In genomic region chr15:100332231-100332630, GRCh38 we compare ENCODE assay signal across 26 cellular contexts. TPM values are rescaled to one million over a fixed set of nuclear protein-coding genes. Genes with fewer than 3 reads are reported as not detected.
"Had no signal": no experiment of that assay in that cellular context is flagged by ENCODE, and none has a peak within 500 bp of the region (broad histone marks: within the 10 kb centered on the region; RNA-seq: fewer than 3 reads in every experiment).

No MANE protein-coding gene starts in this region.

- H3K4me1 Mint-ChIP-seq: stimulated activated naive B cell treated with anti-CD40 and anti-IgM and Interleukin-4, amounts not matched to agents 10 μg/mL and 1 μg/mL and 100 μg/mL, for 72 hours had no signal

- H3K4me3 Mint-ChIP-seq: dendritic cell treated with granulocyte-macrophage colony-stimulating factor and Interleukin-4, amounts not matched to agents 40 ng/mL and 50 ng/mL, for 4 days; mesothelial cell of epicardium; stimulated activated naive B cell treated with anti-CD40 and anti-IgM and Interleukin-4, amounts not matched to agents 10 μg/mL and 1 μg/mL and 100 μg/mL, for 72 hours; stimulated activated naive CD8-positive, alpha-beta T cell treated with anti-CD3 and anti-CD28 coated beads, Interleukin-15, Interleukin-2, amounts not matched to agents 100 ng/mL and 50 ng/mL, for 24 hours had no signal

- DNase-seq: effector memory CD4-positive, alpha-beta T cell; esophagus squamous epithelium; foreskin melanocyte; glutamatergic neuron; heart right ventricle; hippocampal formation; left cardiac atrium; left lung; mesenchymal stem cell; naive thymus-derived CD4-positive, alpha-beta T cell; occipital lobe; pancreas; retina; right lobe of liver; small intestine; stimulated activated CD4-positive, alpha-beta T cell treated with anti-CD3 and anti-CD28 coated beads, Interleukin-15, amount 100 ng/mL, for 24 hours; stimulated activated CD4-positive, alpha-beta T cell treated with anti-CD3 and anti-CD28 coated beads, Interleukin-2, amount 100 ng/mL, for 48 hours; stimulated activated naive B cell treated with anti-CD40 and anti-IgM and Interleukin-4, amounts not matched to agents 10 μg/mL and 1 μg/mL and 100 μg/mL, for 72 hours; upper lobe of right lung; uterus had no signal

- H3K4me3 ChIP-seq: esophagus squamous epithelium, heart right ventricle, left lung, pancreas, right lobe of liver, thoracic aorta, tibial nerve, upper lobe of right lung, uterus had no signal

- H3K36me3 Mint-ChIP-seq: stimulated activated naive B cell treated with anti-CD40 and anti-IgM and Interleukin-4, amounts not matched to agents 10 μg/mL and 1 μg/mL and 100 μg/mL, for 72 hours had no signal

- H3K9me3 ChIP-seq: esophagus squamous epithelium, heart right ventricle, left lung, pancreas, right lobe of liver, thoracic aorta, tibial nerve, upper lobe of right lung, uterus had no signal

- H3K27ac Mint-ChIP-seq: dendritic cell treated with granulocyte-macrophage colony-stimulating factor and Interleukin-4, amounts not matched to agents 40 ng/mL and 50 ng/mL, for 4 days; mesothelial cell of epicardium; stimulated activated naive B cell treated with anti-CD40 and anti-IgM and Interleukin-4, amounts not matched to agents 10 μg/mL and 1 μg/mL and 100 μg/mL, for 72 hours; stimulated activated naive CD8-positive, alpha-beta T cell treated with anti-CD3 and anti-CD28 coated beads, Interleukin-15, Interleukin-2, amounts not matched to agents 100 ng/mL and 50 ng/mL, for 24 hours had no signal

- H3K9me3 Mint-ChIP-seq: dendritic cell treated with granulocyte-macrophage colony-stimulating factor and Interleukin-4, amounts not matched to agents 40 ng/mL and 50 ng/mL, for 4 days; mesothelial cell of epicardium; stimulated activated naive B cell treated with anti-CD40 and anti-IgM and Interleukin-4, amounts not matched to agents 10 μg/mL and 1 μg/mL and 100 μg/mL, for 72 hours; stimulated activated naive CD8-positive, alpha-beta T cell treated with anti-CD3 and anti-CD28 coated beads, Interleukin-15, Interleukin-2, amounts not matched to agents 100 ng/mL and 50 ng/mL, for 24 hours had no signal

- H3K27ac ChIP-seq: esophagus squamous epithelium, heart right ventricle, left lung, pancreas, right lobe of liver, thoracic aorta, tibial nerve, upper lobe of right lung, uterus had no signal

- ATAC-seq: heart right ventricle; left cardiac atrium; left lung; naive thymus-derived CD4-positive, alpha-beta T cell; pancreas; right lobe of liver; stimulated activated naive B cell treated with anti-CD40 and anti-IgM and Interleukin-4, amounts not matched to agents 10 μg/mL and 1 μg/mL and 100 μg/mL, for 72 hours; upper lobe of right lung had no signal

RNA-seq across cellular contexts. Expression of gene ADAMTS17, which starts 9.5 kb away (rescaled TPM):
- total RNA-seq: endothelial cell of umbilical vein had no signal
